ENCODE assay signal across 1 cellular context in the genomic region with DNA sequence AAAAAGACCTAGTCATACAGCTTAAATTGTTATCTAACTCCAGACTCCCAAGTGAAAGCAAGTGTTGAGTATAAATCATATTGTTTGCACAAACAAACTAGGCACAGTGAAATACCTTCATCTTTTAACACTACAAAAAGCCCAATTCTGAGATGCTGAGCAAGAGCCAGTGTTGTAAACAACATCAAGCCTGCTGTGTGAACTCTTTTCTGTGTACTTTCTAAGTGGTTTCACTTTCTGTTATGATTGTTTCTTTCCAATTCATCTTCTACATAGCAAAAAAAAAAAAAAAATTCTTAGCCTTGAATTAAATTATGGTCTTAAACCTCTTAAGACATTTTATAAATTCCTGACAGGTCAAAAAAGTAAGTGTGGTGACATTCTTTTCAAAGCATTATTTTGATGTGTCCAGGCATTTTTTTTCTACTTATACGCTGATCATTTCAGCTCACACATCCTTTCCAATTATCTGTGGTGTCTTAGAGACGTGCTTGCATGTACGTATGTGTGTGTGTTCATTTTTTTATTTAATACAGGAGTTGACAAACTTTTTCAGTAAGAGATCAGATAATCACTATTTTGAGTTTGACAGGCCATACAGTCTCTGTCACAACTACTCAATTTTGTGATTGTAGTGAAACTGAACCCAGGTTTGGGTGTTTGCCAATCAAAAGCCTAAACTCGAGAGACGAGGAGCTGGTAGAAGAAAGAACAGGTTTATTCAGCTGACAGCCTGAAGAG.
TF ChIP-seq lines count a peak whose summit lies in the region.

No MANE protein-coding gene starts in this region.

TF ChIP-seq in GM12878, 131 proteins besides CTCF, POLR2A, EP300 and RAD21 (continued from another document):
- TF ChIP-seq, protein P1, sequence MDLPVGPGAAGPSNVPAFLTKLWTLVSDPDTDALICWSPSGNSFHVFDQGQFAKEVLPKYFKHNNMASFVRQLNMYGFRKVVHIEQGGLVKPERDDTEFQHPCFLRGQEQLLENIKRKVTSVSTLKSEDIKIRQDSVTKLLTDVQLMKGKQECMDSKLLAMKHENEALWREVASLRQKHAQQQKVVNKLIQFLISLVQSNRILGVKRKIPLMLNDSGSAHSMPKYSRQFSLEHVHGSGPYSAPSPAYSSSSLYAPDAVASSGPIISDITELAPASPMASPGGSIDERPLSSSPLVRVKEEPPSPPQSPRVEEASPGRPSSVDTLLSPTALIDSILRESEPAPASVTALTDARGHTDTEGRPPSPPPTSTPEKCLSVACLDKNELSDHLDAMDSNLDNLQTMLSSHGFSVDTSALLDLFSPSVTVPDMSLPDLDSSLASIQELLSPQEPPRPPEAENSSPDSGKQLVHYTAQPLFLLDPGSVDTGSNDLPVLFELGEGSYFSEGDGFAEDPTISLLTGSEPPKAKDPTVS (IDR thresholded peaks at IDR 0.05; ENCODE audit: low read depth, low read length) = no peak
- no peak for TF ChIP-seq MEF2A (IDR thresholded peaks at IDR 0.05; ENCODE audit: insufficient read depth, low read depth, low read length)
TF ChIP-seq in GM12878: peak in this region for 0.
